16 cellular contexts compared by ENCODE assay signal in the genomic region with DNA sequence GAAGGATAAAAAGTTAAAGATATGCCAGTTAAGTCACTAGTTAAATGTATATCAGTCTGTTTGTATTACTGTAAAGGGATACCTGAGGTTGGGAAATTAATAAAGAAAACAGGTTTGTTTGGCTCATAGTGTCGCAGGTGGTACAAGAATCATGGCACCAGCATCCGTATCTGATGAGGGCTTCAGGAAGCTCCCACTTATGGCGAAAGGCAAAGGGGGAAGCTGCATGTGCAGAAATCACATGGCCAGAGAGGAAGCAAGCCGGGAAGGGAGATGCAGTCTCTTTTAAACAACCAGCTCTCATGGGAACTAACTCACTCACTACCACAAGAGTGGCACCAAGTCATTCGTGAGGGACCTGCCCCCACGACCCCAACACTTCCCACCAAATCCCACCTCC.
"Had no signal": no experiment of that assay in that cellular context is flagged by ENCODE, and none has a peak within 500 bp of the region (broad histone marks: within the 10 kb centered on the region; RNA-seq: fewer than 3 reads in every experiment).

No MANE protein-coding gene starts in this region.

- ATAC-seq: activated CD8-positive, alpha-beta T cell treated with anti-CD3 and anti-CD28 coated beads, Interleukin-2, amount 10 ng/mL, durations not matched to agents 7 days and 5 days; stimulated activated naive B cell treated with anti-CD40 and anti-IgM and Interleukin-4, amounts not matched to agents 10 μg/mL and 1 μg/mL and 100 μg/mL, for 72 hours had no signal

- H3K4me1 ChIP-seq: tibial nerve had no signal

- H3K27ac ChIP-seq: cardiac muscle cell, neutrophil, tibial nerve had no signal

- H3K36me3 ChIP-seq: cardiac muscle cell, neutrophil, tibial nerve had no signal

- H3K4me1 Mint-ChIP-seq: activated CD4-positive, alpha-beta T cell treated with anti-CD3 and anti-CD28 coated beads, Interleukin-2, amount 10 ng/mL, durations not matched to agents 24 days and 14 days; activated naive CD4-positive, alpha-beta T cell treated with anti-CD3 and anti-CD28 coated beads, Interleukin-2, amount 50 U/mL, for 24 hours; endodermal cell; naive B cell had no signal

- H3K9me3 Mint-ChIP-seq: activated CD4-positive, alpha-beta T cell treated with anti-CD3 and anti-CD28 coated beads, Interleukin-2, amount 10 ng/mL, durations not matched to agents 24 days and 14 days had no signal

- H3K27ac Mint-ChIP-seq: activated CD4-positive, alpha-beta T cell treated with anti-CD3 and anti-CD28 coated beads, Interleukin-2, amount 10 ng/mL, durations not matched to agents 24 days and 14 days; activated CD8-positive, alpha-beta T cell treated with anti-CD3 and anti-CD28 coated beads, Interleukin-2, amount 10 ng/mL, durations not matched to agents 7 days and 5 days; activated naive CD4-positive, alpha-beta T cell treated with anti-CD3 and anti-CD28 coated beads, Interleukin-2, amount 50 U/mL, for 24 hours; endodermal cell; naive B cell; stimulated activated naive B cell treated with anti-CD40 and anti-IgM and Interleukin-4, amounts not matched to agents 10 μg/mL and 1 μg/mL and 100 μg/mL, for 72 hours had no signal

- H3K4me3 ChIP-seq: cardiac muscle cell, tibial nerve had no signal

- H3K27me3 ChIP-seq: cardiac muscle cell, neutrophil, tibial nerve had no signal

- DNase-seq: activated CD4-positive, alpha-beta T cell treated with anti-CD3 and anti-CD28 coated beads, Interleukin-2, amount 10 ng/mL, durations not matched to agents 24 days and 14 days; activated CD8-positive, alpha-beta memory T cell treated with anti-CD3 and anti-CD28 coated beads, Interleukin-2, amount 50 U/mL, for 4 hours; activated CD8-positive, alpha-beta T cell treated with anti-CD3 and anti-CD28 coated beads, Interleukin-2, amount 10 ng/mL, durations not matched to agents 7 days and 5 days; activated effector memory CD4-positive, alpha-beta T cell treated with anti-CD3 and anti-CD28 coated beads, Interleukin-2, amount 50 U/mL, for 16 hours; activated T-cell treated with anti-CD3 and anti-CD28 coated beads, Interleukin-2, amount 50 U/mL, for 48 hours; endodermal cell; naive B cell; retina; stimulated activated CD4-positive, alpha-beta T cell treated with anti-CD3 and anti-CD28 coated beads, Interleukin-15, amount 100 ng/mL, for 24 hours; stimulated activated CD4-positive, alpha-beta T cell treated with anti-CD3 and anti-CD28 coated beads, Interleukin-4, amount 100 ng/mL, for 1 hour; stimulated activated naive B cell treated with anti-CD40 and anti-IgM and Interleukin-4, amounts not matched to agents 10 μg/mL and 1 μg/mL and 100 μg/mL, for 72 hours; substantia nigra had no signal

- H3K4me3 Mint-ChIP-seq: activated CD4-positive, alpha-beta T cell treated with anti-CD3 and anti-CD28 coated beads, Interleukin-2, amount 10 ng/mL, durations not matched to agents 24 days and 14 days; activated CD8-positive, alpha-beta T cell treated with anti-CD3 and anti-CD28 coated beads, Interleukin-2, amount 10 ng/mL, durations not matched to agents 7 days and 5 days; activated naive CD4-positive, alpha-beta T cell treated with anti-CD3 and anti-CD28 coated beads, Interleukin-2, amount 50 U/mL, for 24 hours; endodermal cell; naive B cell; stimulated activated naive B cell treated with anti-CD40 and anti-IgM and Interleukin-4, amounts not matched to agents 10 μg/mL and 1 μg/mL and 100 μg/mL, for 72 hours had no signal

- H3K9me3 ChIP-seq: neutrophil had no signal

- H3K27me3 Mint-ChIP-seq: activated CD4-positive, alpha-beta T cell treated with anti-CD3 and anti-CD28 coated beads, Interleukin-2, amount 10 ng/mL, durations not matched to agents 24 days and 14 days; naive B cell had no signal
